Comparison of ENCODE assay signal across 8 cellular contexts in the genomic region with DNA sequence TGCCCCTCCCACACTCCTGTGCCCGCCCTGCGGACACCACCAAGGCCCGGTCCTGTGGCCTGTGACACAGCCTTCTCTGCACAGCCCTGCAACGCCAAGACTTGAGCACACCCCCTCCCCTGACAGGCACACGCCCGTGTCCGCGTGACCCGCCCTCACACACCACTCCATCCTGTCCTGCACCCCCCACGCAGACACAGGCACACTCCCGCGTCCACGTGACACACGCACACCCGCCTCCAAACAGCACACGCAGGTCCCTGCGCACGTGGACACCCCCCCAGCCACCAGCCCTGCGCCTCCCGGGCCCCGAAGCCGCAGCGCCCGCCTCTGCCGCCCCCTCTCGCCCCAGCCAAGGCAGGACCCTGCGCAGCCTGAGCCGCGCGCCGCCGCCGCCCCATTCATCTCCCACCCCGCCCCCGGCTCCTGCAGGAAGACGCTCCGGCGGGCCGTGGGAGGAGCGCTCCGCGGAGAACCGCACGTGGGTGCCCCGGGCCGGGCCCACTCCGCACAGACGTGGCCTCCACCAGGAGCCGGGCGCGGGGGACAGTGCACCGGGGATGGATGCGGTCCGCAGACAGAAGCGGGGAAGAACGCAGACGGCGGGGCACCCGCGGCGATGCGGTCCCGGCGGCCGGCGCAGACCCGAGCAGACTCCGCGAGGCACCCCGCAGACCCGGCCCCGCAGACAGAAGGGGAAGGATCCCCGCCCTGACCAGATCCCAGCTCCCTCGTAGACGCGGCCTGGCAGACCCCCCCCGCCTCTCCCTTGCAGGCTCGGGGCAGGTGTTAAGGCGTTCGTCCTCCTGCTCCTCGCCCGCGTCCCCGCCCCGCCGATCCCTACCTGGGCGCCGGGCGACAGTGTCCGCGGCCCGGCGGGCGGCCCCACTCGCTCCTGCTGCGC. TPM values are rescaled to one million over a fixed set of nuclear protein-coding genes. Genes with fewer than 3 reads are reported as not detected.
DNase-seq lines count a peak whose midpoint lies in the region; ATAC-seq and TF ChIP-seq lines count a peak whose summit lies in the region.

No MANE protein-coding gene starts in this region.

- H3K27me3 ChIP-seq in PC-3 (ENCODE audit: low read length): no peaks in the 10 kb centered on the region

- H3K9me2 ChIP-seq in PC-3 (replicated peaks; ENCODE audit: low read length): no peaks in the 10 kb centered on the region

- H4K20me1 ChIP-seq in PC-3 (ENCODE audit: low read length): no peaks in the 10 kb centered on the region

- no peaks in the 10 kb centered on the region for H3K9me3 ChIP-seq in PC-3 (ENCODE audit: low read length)

- H3K27me3 Mint-ChIP-seq in activated T-cell treated with anti-CD3 and anti-CD28 coated beads, Interleukin-2, amount 50 U/mL, for 72 hours (ENCODE audit: low read depth): no peaks in the 10 kb centered on the region
- no peaks in the 10 kb centered on the region for H3K27me3 Mint-ChIP-seq in naive thymus-derived CD8-positive, alpha-beta T cell

- no peaks in the 10 kb centered on the region for H3F3A ChIP-seq in PC-3 (ENCODE audit: low read length, unreplicated experiment)

- peaks cover 37% of the 10 kb centered on the region for H3K79me2 ChIP-seq in PC-3 (ENCODE audit: low read length)

- H3K36me3 Mint-ChIP-seq in activated T-cell treated with anti-CD3 and anti-CD28 coated beads, Interleukin-2, amount 50 U/mL, for 72 hours (ENCODE audit: insufficient read depth in 2 of 2): no peaks in the 10 kb centered on the region
- H3K36me3 Mint-ChIP-seq in naive thymus-derived CD8-positive, alpha-beta T cell: no peaks in the 10 kb centered on the region

- H3K9me3 Mint-ChIP-seq in activated T-cell treated with anti-CD3 and anti-CD28 coated beads, Interleukin-2, amount 50 U/mL, for 72 hours: no peaks in the 10 kb centered on the region
- no peaks in the 10 kb centered on the region for H3K9me3 Mint-ChIP-seq in naive thymus-derived CD8-positive, alpha-beta T cell

- H3K27ac Mint-ChIP-seq in activated T-cell treated with anti-CD3 and anti-CD28 coated beads, Interleukin-2, amount 50 U/mL, for 72 hours: no peak overlapping the region
- H3K27ac Mint-ChIP-seq in naive thymus-derived CD8-positive, alpha-beta T cell: peak overlapping the region; percentile 66 to 95 (median 86)

- no peak for TF ChIP-seq CTCF in PC-3 (conservative IDR thresholded peaks at IDR 0.05; ENCODE audit: low read depth, low read length)

- H3K27ac ChIP-seq in PC-3 (ENCODE audit: low read length): peak overlapping the region; percentile 27

- intact Hi-C loops in PC-3 (cut with micrococcal nuclease): no loop called here

- peak overlapping the region; percentile 83 for H3K4me2 ChIP-seq in PC-3 (ENCODE audit: low read length)

- H3K4me1 Mint-ChIP-seq in activated T-cell treated with anti-CD3 and anti-CD28 coated beads, Interleukin-2, amount 50 U/mL, for 72 hours (ENCODE audit: low read depth): peaks cover 41% of the 10 kb centered on the region
- peaks cover 23 to 54% (median 44%) of the 10 kb centered on the region in 4 donors for H3K4me1 Mint-ChIP-seq in naive thymus-derived CD8-positive, alpha-beta T cell

- POLR2A ChIA-PET in PC-3 (lab: Charles Lee; ENCODE audit: unreplicated experiment): interaction anchor here (0.7 kb wide), 1 partner anchor 92 kb away, joined by 20 read pairs; a partner anchor contains a TSS
- POLR2A ChIA-PET in naive thymus-derived CD8-positive, alpha-beta T cell (lab: Charles Lee): interaction anchor here (2.4 kb wide), 1 partner anchor 251 kb away, joined by 10 read pairs; a partner anchor contains a TSS

- peak overlapping the region; percentile 69; the same call in 1 of the 2 replicates for H2AFZ ChIP-seq in PC-3 (ENCODE audit: low read length)

- H3K36me3 ChIP-seq in PC-3 (ENCODE audit: low read depth, low read length): no peaks in the 10 kb centered on the region

- peak overlapping the region; percentile 74 for H3K9ac ChIP-seq in PC-3 (ENCODE audit: low read length)

- ATAC-seq in HG03039 (IDR thresholded peaks at IDR 0.05; ENCODE audit: unreplicated experiment) (peak; percentile 7), PC-3 (peak; percentile 48)
- ATAC-seq in activated T-cell treated with anti-CD3 and anti-CD28 coated beads, Interleukin-2, amount 50 U/mL, for 72 hours (replicated peaks in 1 of 2): peak; percentile 37 to 48
- ATAC-seq in naive thymus-derived CD8-positive, alpha-beta T cell: peak; percentile 54 to 80

- DNase-seq in NCI-H1417 (lab: John Stamatoyannopoulos, UW) (peak; percentile 22 to 64 (median 51)), NCI-H1417 treated with DMSO at 0.1 percent for 48 hours (lab: John Stamatoyannopoulos, UW) (no peak), PC-3 (peak; percentile 69), fibroblast of gingiva (ENCODE audit: low read depth) (peak; percentile 72)
- peak; percentile 63 to 67 for DNase-seq in activated T-cell treated with anti-CD3 and anti-CD28 coated beads, Interleukin-2, amount 50 U/mL, for 72 hours
- peak; percentile 57 to 94 (median 86) for DNase-seq in naive thymus-derived CD8-positive, alpha-beta T cell
- DNase-seq in stimulated activated naive CD4-positive, alpha-beta T cell (lab: John Stamatoyannopoulos, UW): peak; percentile 80 to 85 (median 81)

- BruUV-seq in PC-3 (replicated peaks; lab: Mats Ljungman, UMichigan): no TSS peak

- H3K4me3 Mint-ChIP-seq in activated T-cell treated with anti-CD3 and anti-CD28 coated beads, Interleukin-2, amount 50 U/mL, for 72 hours: peak overlapping the region; percentile 68 to 81
- peak overlapping the region; percentile 75 to 92 (median 86) for H3K4me3 Mint-ChIP-seq in naive thymus-derived CD8-positive, alpha-beta T cell

- H3K4me1 ChIP-seq in PC-3 (ENCODE audit: insufficient read depth, low read length): peaks cover 67% of the 10 kb centered on the region

- H3K4me3 ChIP-seq in PC-3 (ENCODE audit: low read length): peak overlapping the region; percentile 79

- CTCF ChIA-PET in PC-3 (lab: Charles Lee): interaction anchor here (0.6 to 1.4 kb wide), 3 partner anchors 22 to 256 kb away, joined by 3 to 4 read pairs (median 3); a partner anchor contains a TSS

RNA-seq across cellular contexts. Expression of a gene that starts 0.5 kb away (rescaled TPM):
- total RNA-seq in PC-3 (2014; rRNA removed): 10.1 and 12.4 TPM in 2 replicates
- 1 to 10 TPM; 2.2 to 2.6 TPM for total RNA-seq in activated T-cell treated with anti-CD3 and anti-CD28 coated beads, Interleukin-2, amount 50 U/mL, for 72 hours
- 1 to 10 TPM; 5.0 to 5.3 TPM for total RNA-seq in naive thymus-derived CD8-positive, alpha-beta T cell
- polyA plus RNA-seq in naive thymus-derived CD8-positive, alpha-beta T cell: 1 to 10 TPM in 1 of 3 donors, under 1 TPM in 2; 0.33 to 1.5 (median 0.77) TPM

RNA-seq across cellular contexts. Expression of a gene that starts 23.9 kb away (rescaled TPM):
- not detected in 2 replicates for total RNA-seq in PC-3 (2014; rRNA removed)
- 1 to 10 TPM; 1.6 to 2.3 TPM for total RNA-seq in activated T-cell treated with anti-CD3 and anti-CD28 coated beads, Interleukin-2, amount 50 U/mL, for 72 hours
- total RNA-seq in naive thymus-derived CD8-positive, alpha-beta T cell: 1 to 10 TPM; 1.1 to 1.6 TPM
- polyA plus RNA-seq in naive thymus-derived CD8-positive, alpha-beta T cell: not detected

RNA-seq across cellular contexts. Expression of a gene that starts 46.3 kb away (rescaled TPM):
- total RNA-seq in PC-3 (2014; rRNA removed): 17.3 and 21.0 TPM in 2 replicates
- total RNA-seq in activated T-cell treated with anti-CD3 and anti-CD28 coated beads, Interleukin-2, amount 50 U/mL, for 72 hours: 10 to 100 TPM; 65.1 to 65.8 TPM
- 10 to 100 TPM; 51.1 to 52.0 TPM for total RNA-seq in naive thymus-derived CD8-positive, alpha-beta T cell
- polyA plus RNA-seq in naive thymus-derived CD8-positive, alpha-beta T cell: 10 to 100 TPM in 1 of 3 donors, 1 to 10 TPM in 2; 9.3 to 15.5 (median 9.3) TPM

Comparison
In these comparisons a context has a peak if more than half of its experiments do, and no peak if none do; other contexts are left out.
1. ATAC-seq: peak in every context shown above with its lines; median percentile 67 in naive thymus-derived CD8-positive, alpha-beta T cell; 48 in PC-3; 42 in activated T-cell treated with anti-CD3 and anti-CD28 coated beads, Interleukin-2, amount 50 U/mL, for 72 hours; 7 in HG03039.